8 cellular contexts compared by ENCODE assay signal in genomic region chr5:79025054-79025465, GRCh38.
A peak's percentile ranks its signal among the peaks of the same experiment; 100 is the strongest.
DNase-seq lines count a peak whose midpoint lies in the region; ATAC-seq, FAIRE-seq and TF ChIP-seq lines count a peak whose summit lies in the region.

No MANE protein-coding gene starts in this region.

- no peaks in the 10 kb centered on the region for H3K9me3 Mint-ChIP-seq in stimulated activated memory B cell treated with anti-CD40 and anti-IgM and Interleukin-4, amounts not matched to agents 10 μg/mL and 1 μg/mL and 100 μg/mL, for 72 hours

- peaks cover 6% of the 10 kb centered on the region for H3K4me1 ChIP-seq in mucosa of stomach (ENCODE audit: control insufficient read depth, insufficient read depth, low read length)

- H3K4me3 Mint-ChIP-seq in stimulated activated memory B cell treated with anti-CD40 and anti-IgM and Interleukin-4, amounts not matched to agents 10 μg/mL and 1 μg/mL and 100 μg/mL, for 72 hours, result peak overlapping the region; percentile 71

- H3K4me3 ChIP-seq in AG10803 (ENCODE audit: low read length), result peak overlapping the region; percentile 56
- H3K4me3 ChIP-seq in epithelial cell of esophagus (ENCODE audit: low read length), result peak overlapping the region; percentile 19
- H3K4me3 ChIP-seq in mucosa of stomach (ENCODE audit: low read length), result peak overlapping the region; percentile 15

- no peak for ATAC-seq in stimulated activated memory B cell treated with anti-CD40 and anti-IgM and Interleukin-4, amounts not matched to agents 10 μg/mL and 1 μg/mL and 100 μg/mL, for 72 hours
- no peak for ATAC-seq in GM21619 (IDR thresholded peaks at IDR 0.05; ENCODE audit: unreplicated experiment)

- TF ChIP-seq POLR2A in H54 (IDR thresholded peaks at IDR 0.05; ENCODE audit: low read depth, low read length), result no peak

- no peak overlapping the region for H3K27ac Mint-ChIP-seq in stimulated activated memory B cell treated with anti-CD40 and anti-IgM and Interleukin-4, amounts not matched to agents 10 μg/mL and 1 μg/mL and 100 μg/mL, for 72 hours

- peak; percentile 67 for DNase-seq in AG10803 (ENCODE audit: low read depth)
- peak; percentile 36 for DNase-seq in H54 (ENCODE audit: insufficient read length, low spot score)
- DNase-seq in NCI-H69 (lab: John Stamatoyannopoulos, UW), result peak; percentile 74
- DNase-seq in activated CD8-positive, alpha-beta memory T cell treated with anti-CD3 and anti-CD28 coated beads for 48 hours (ENCODE audit: low read depth in 2 of 3, low spot score in 2 of 3), result peak in 2 of 3 experiments; percentile 16 to 23
- DNase-seq in epithelial cell of esophagus (ENCODE audit: low read depth), result peak; percentile 60

- H3K9me3 ChIP-seq in mucosa of stomach (ENCODE audit: control insufficient read depth, low read length), result no peaks in the 10 kb centered on the region

- peaks cover 61% of the 10 kb centered on the region for H3K27me3 Mint-ChIP-seq in stimulated activated memory B cell treated with anti-CD40 and anti-IgM and Interleukin-4, amounts not matched to agents 10 μg/mL and 1 μg/mL and 100 μg/mL, for 72 hours

- TF ChIP-seq CTCF in AG10803 (conservative IDR thresholded peaks at IDR 0.05; ENCODE audit: low read length), result peak; percentile 89
- peak; percentile 86 for TF ChIP-seq CTCF in epithelial cell of esophagus (IDR thresholded peaks at IDR 0.05; ENCODE audit: insufficient read depth, low read depth, low read length, missing control alignments)

- no peaks in the 10 kb centered on the region for H3K36me3 Mint-ChIP-seq in stimulated activated memory B cell treated with anti-CD40 and anti-IgM and Interleukin-4, amounts not matched to agents 10 μg/mL and 1 μg/mL and 100 μg/mL, for 72 hours

- H3K9ac ChIP-seq in mucosa of stomach (ENCODE audit: low read length), result peak overlapping the region; percentile 40

- peaks cover 19% of the 10 kb centered on the region for H3K4me1 Mint-ChIP-seq in stimulated activated memory B cell treated with anti-CD40 and anti-IgM and Interleukin-4, amounts not matched to agents 10 μg/mL and 1 μg/mL and 100 μg/mL, for 72 hours

- H3K36me3 ChIP-seq in mucosa of stomach (ENCODE audit: control insufficient read depth, insufficient read depth, low read length), result no peaks in the 10 kb centered on the region

- FAIRE-seq in H54 (lab: Jason Lieb, UNC), result peak; percentile 15

- H3K27me3 ChIP-seq in mucosa of stomach (ENCODE audit: control insufficient read depth, insufficient read depth, low read length), result no peaks in the 10 kb centered on the region

Comparison
In these comparisons a context has a peak if more than half of its experiments do, and no peak if none do; other contexts are left out.
1. DNase-seq: peak in every context shown above with its lines; median percentile 74 in NCI-H69; 67 in AG10803; 60 in epithelial cell of esophagus; 36 in H54; 20 in activated CD8-positive, alpha-beta memory T cell treated with anti-CD3 and anti-CD28 coated beads for 48 hours.